In the genomic region with DNA sequence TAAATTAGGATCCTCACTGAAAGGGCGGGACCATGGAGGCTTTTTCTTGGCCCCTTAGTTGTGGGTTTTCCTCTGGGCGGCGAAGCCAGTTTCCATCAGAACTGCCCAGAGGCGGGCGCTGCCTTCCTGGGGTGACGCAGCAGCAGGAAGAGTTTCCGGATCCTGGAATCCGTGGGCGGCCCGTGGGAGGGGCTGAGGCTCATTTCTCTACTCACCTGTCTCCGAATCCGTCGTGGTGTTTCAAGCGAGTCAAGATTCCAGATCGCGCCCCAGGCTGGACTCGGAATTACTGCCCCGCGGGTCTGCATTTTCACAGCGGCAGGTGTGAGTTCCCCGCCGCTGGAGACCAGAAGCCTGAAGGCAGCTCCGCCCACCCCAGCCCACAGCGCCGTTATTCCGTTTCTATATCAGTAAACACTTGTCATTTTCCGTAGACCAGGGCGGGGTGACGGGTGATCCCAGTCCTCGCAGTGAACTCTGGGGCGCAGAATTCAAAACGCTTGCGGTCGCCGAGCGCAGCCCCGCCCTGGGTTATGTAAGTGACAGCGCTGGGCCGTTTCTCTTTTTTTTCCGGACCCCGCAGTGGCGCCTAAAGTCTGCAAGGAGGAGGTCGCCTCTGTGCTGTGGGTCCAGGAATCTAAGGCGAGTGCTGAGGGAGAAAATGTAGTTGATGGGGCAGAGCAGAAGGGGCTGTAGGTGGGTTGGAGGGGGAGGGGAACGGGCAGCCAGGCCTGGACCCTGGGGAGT, we compare ENCODE assay signal across 1 cellular context.
TF ChIP-seq lines count a peak whose summit lies in the region.

No MANE protein-coding gene starts in this region.

TF ChIP-seq in HepG2, 621 proteins besides CTCF, POLR2A, EP300 and RAD21 (continues in another document):
- TF ChIP-seq FOSL1 (CRISPR knock-in tag; IDR thresholded peaks at IDR 0.05; ENCODE audit: borderline replicate concordance) (peak; percentile 7; the same call in 1 of the 2 replicates), GLI4 (CRISPR knock-in tag; IDR thresholded peaks at IDR 0.05; ENCODE audit: borderline replicate concordance) (no peak), PHF20 (CRISPR knock-in tag; IDR thresholded peaks at IDR 0.05) (no peak), ZNF274 (CRISPR knock-in tag; IDR thresholded peaks at IDR 0.05) (no peak), ZNF292 (CRISPR knock-in tag; IDR thresholded peaks at IDR 0.05; ENCODE audit: borderline replicate concordance, low read depth) (peak; percentile 40; the same call in 1 of the 2 replicates), ZNF619 (CRISPR knock-in tag; IDR thresholded peaks at IDR 0.05) (no peak), ZNF790 (CRISPR knock-in tag; IDR thresholded peaks at IDR 0.05; ENCODE audit: borderline replicate concordance) (0 out of 2 replicates have a peak, but pooled peaks have one; percentile 9), TAF1 (CRISPR knock-in tag; IDR thresholded peaks at IDR 0.05) (peak; percentile 53; the same call in 1 of the 2 replicates), SRSF4 (IDR thresholded peaks at IDR 0.05; ENCODE audit: low read depth, low read length, poor library complexity, severe bottlenecking) (no peak), ZBTB20 (CRISPR knock-in tag; IDR thresholded peaks at IDR 0.05; ENCODE audit: borderline replicate concordance, low read depth) (no peak), HHEX (CRISPR knock-in tag; IDR thresholded peaks at IDR 0.05) (no peak), MLLT10 (CRISPR knock-in tag; IDR thresholded peaks at IDR 0.05) (no peak), SIX4 (CRISPR knock-in tag; IDR thresholded peaks at IDR 0.05) (no peak), ZNF558 (CRISPR knock-in tag; IDR thresholded peaks at IDR 0.05; ENCODE audit: borderline replicate concordance) (no peak; the same call in 1 of the 2 replicates), TRIM24 (CRISPR knock-in tag; IDR thresholded peaks at IDR 0.05) (no peak), ZNF335 (CRISPR knock-in tag; IDR thresholded peaks at IDR 0.05) (0 out of 2 replicates have a peak, but pooled peaks have one; percentile 38), PHB2 (IDR thresholded peaks at IDR 0.05; ENCODE audit: partially characterized antibody) (no peak), ATAD3A (CRISPR knock-in tag; IDR thresholded peaks at IDR 0.05) (no peak), ZNF776 (CRISPR knock-in tag; IDR thresholded peaks at IDR 0.05) (peak; percentile 59; the same call in 1 of the 2 replicates), TCF12 (IDR thresholded peaks at IDR 0.05) (no peak), TCF12 (CRISPR knock-in tag; IDR thresholded peaks at IDR 0.05) (no peak), REXO4 (CRISPR knock-in tag; IDR thresholded peaks at IDR 0.05; ENCODE audit: borderline replicate concordance) (no peak), EHMT2 (IDR thresholded peaks at IDR 0.05; ENCODE audit: borderline replicate concordance, low read depth, low read length) (no peak; the same call in 1 of the 2 replicates), KMT2B (CRISPR knock-in tag; IDR thresholded peaks at IDR 0.05) (0 out of 2 replicates have a peak, but pooled peaks have one; percentile 60), AKAP8 (CRISPR knock-in tag; IDR thresholded peaks at IDR 0.05) (no peak), MAFG (CRISPR knock-in tag; IDR thresholded peaks at IDR 0.05) (no peak), MXI1 (IDR thresholded peaks at IDR 0.05; ENCODE audit: borderline replicate concordance, low read depth, low read length) (peak; percentile 51; the same call in 1 of the 3 replicates), ZNF260 (CRISPR knock-in tag; IDR thresholded peaks at IDR 0.05; ENCODE audit: borderline replicate concordance, low read depth) (no peak), LCORL (IDR thresholded peaks at IDR 0.05) (no peak), LCORL (CRISPR knock-in tag; IDR thresholded peaks at IDR 0.05) (peak; percentile 13; the same call in 1 of the 2 replicates), STAT5B (CRISPR knock-in tag; IDR thresholded peaks at IDR 0.05) (no peak), RARA (CRISPR knock-in tag; IDR thresholded peaks at IDR 0.05) (peak; percentile 83)
- TF ChIP-seq, protein P1, sequence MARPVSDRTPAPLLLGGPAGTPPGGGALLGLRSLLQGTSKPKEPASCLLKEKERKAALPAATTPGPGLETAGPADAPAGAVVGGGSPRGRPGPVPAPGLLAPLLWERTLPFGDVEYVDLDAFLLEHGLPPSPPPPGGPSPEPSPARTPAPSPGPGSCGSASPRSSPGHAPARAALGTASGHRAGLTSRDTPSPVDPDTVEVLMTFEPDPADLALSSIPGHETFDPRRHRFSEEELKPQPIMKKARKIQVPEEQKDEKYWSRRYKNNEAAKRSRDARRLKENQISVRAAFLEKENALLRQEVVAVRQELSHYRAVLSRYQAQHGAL (CRISPR knock-in tag; IDR thresholded peaks at IDR 0.05; ENCODE audit: not compliant biosample characterization): no peak
- TF ChIP-seq, protein P2, sequence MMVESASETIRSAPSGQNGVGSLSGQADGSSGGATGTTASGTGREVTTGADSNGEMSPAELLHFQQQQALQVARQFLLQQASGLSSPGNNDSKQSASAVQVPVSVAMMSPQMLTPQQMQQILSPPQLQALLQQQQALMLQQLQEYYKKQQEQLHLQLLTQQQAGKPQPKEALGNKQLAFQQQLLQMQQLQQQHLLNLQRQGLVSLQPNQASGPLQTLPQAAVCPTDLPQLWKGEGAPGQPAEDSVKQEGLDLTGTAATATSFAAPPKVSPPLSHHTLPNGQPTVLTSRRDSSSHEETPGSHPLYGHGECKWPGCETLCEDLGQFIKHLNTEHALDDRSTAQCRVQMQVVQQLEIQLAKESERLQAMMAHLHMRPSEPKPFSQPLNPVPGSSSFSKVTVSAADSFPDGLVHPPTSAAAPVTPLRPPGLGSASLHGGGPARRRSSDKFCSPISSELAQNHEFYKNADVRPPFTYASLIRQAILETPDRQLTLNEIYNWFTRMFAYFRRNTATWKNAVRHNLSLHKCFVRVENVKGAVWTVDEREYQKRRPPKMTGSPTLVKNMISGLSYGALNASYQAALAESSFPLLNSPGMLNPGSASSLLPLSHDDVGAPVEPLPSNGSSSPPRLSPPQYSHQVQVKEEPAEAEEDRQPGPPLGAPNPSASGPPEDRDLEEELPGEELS (CRISPR knock-in tag; IDR thresholded peaks at IDR 0.05): no peak; the same call in none of the 2 replicates
- TF ChIP-seq, protein P3, sequence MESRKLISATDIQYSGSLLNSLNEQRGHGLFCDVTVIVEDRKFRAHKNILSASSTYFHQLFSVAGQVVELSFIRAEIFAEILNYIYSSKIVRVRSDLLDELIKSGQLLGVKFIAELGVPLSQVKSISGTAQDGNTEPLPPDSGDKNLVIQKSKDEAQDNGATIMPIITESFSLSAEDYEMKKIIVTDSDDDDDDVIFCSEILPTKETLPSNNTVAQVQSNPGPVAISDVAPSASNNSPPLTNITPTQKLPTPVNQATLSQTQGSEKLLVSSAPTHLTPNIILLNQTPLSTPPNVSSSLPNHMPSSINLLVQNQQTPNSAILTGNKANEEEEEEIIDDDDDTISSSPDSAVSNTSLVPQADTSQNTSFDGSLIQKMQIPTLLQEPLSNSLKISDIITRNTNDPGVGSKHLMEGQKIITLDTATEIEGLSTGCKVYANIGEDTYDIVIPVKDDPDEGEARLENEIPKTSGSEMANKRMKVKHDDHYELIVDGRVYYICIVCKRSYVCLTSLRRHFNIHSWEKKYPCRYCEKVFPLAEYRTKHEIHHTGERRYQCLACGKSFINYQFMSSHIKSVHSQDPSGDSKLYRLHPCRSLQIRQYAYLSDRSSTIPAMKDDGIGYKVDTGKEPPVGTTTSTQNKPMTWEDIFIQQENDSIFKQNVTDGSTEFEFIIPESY (CRISPR knock-in tag; IDR thresholded peaks at IDR 0.05): no peak
- TF ChIP-seq, protein P4, sequence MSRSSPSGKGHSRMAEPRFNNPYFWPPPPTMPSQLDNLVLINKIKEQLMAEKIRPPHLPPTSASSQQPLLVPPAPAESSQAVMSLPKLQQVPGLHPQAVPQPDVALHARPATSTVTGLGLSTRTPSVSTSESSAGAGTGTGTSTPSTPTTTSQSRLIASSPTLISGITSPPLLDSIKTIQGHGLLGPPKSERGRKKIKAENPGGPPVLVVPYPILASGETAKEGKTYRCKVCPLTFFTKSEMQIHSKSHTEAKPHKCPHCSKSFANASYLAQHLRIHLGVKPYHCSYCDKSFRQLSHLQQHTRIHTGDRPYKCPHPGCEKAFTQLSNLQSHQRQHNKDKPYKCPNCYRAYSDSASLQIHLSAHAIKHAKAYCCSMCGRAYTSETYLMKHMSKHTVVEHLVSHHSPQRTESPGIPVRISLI (CRISPR knock-in tag; IDR thresholded peaks at IDR 0.05; ENCODE audit: borderline replicate concordance): peak; percentile 86
- TF ChIP-seq, protein P5, sequence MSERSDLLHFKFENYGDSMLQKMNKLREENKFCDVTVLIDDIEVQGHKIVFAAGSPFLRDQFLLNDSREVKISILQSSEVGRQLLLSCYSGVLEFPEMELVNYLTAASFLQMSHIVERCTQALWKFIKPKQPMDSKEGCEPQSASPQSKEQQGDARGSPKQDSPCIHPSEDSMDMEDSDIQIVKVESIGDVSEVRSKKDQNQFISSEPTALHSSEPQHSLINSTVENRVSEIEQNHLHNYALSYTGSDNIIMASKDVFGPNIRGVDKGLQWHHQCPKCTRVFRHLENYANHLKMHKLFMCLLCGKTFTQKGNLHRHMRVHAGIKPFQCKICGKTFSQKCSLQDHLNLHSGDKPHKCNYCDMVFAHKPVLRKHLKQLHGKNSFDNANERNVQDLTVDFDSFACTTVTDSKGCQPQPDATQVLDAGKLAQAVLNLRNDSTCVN (CRISPR knock-in tag; IDR thresholded peaks at IDR 0.05; ENCODE audit: borderline replicate concordance): no peak
- TF ChIP-seq, protein P6, sequence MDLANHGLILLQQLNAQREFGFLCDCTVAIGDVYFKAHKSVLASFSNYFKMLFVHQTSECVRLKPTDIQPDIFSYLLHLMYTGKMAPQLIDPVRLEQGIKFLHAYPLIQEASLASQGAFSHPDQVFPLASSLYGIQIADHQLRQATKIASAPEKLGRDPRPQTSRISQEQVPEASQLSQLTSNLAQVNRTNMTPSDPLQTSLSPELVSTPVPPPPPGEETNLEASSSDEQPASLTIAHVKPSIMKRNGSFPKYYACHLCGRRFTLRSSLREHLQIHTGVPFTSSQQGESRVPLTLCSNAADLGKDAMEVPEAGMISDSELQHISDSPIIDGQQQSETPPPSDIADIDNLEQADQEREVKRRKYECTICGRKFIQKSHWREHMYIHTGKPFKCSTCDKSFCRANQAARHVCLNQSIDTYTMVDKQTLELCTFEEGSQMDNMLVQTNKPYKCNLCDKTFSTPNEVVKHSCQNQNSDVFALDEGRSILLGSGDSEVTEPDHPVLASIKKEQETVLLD (CRISPR knock-in tag; IDR thresholded peaks at IDR 0.05; ENCODE audit: low read depth): peak; percentile 67; the same call in 1 of the 2 replicates
- TF ChIP-seq, protein P7, sequence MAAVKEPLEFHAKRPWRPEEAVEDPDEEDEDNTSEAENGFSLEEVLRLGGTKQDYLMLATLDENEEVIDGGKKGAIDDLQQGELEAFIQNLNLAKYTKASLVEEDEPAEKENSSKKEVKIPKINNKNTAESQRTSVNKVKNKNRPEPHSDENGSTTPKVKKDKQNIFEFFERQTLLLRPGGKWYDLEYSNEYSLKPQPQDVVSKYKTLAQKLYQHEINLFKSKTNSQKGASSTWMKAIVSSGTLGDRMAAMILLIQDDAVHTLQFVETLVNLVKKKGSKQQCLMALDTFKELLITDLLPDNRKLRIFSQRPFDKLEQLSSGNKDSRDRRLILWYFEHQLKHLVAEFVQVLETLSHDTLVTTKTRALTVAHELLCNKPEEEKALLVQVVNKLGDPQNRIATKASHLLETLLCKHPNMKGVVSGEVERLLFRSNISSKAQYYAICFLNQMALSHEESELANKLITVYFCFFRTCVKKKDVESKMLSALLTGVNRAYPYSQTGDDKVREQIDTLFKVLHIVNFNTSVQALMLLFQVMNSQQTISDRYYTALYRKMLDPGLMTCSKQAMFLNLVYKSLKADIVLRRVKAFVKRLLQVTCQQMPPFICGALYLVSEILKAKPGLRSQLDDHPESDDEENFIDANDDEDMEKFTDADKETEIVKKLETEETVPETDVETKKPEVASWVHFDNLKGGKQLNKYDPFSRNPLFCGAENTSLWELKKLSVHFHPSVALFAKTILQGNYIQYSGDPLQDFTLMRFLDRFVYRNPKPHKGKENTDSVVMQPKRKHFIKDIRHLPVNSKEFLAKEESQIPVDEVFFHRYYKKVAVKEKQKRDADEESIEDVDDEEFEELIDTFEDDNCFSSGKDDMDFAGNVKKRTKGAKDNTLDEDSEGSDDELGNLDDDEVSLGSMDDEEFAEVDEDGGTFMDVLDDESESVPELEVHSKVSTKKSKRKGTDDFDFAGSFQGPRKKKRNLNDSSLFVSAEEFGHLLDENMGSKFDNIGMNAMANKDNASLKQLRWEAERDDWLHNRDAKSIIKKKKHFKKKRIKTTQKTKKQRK (IDR thresholded peaks at IDR 0.05; ENCODE audit: low read length): no peak
- TF ChIP-seq, protein P8, sequence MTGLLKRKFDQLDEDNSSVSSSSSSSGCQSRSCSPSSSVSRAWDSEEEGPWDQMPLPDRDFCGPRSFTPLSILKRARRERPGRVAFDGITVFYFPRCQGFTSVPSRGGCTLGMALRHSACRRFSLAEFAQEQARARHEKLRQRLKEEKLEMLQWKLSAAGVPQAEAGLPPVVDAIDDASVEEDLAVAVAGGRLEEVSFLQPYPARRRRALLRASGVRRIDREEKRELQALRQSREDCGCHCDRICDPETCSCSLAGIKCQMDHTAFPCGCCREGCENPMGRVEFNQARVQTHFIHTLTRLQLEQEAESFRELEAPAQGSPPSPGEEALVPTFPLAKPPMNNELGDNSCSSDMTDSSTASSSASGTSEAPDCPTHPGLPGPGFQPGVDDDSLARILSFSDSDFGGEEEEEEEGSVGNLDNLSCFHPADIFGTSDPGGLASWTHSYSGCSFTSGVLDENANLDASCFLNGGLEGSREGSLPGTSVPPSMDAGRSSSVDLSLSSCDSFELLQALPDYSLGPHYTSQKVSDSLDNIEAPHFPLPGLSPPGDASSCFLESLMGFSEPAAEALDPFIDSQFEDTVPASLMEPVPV (CRISPR knock-in tag; IDR thresholded peaks at IDR 0.05): peak; percentile 51; the same call in 1 of the 2 replicates
- TF ChIP-seq, protein P9, sequence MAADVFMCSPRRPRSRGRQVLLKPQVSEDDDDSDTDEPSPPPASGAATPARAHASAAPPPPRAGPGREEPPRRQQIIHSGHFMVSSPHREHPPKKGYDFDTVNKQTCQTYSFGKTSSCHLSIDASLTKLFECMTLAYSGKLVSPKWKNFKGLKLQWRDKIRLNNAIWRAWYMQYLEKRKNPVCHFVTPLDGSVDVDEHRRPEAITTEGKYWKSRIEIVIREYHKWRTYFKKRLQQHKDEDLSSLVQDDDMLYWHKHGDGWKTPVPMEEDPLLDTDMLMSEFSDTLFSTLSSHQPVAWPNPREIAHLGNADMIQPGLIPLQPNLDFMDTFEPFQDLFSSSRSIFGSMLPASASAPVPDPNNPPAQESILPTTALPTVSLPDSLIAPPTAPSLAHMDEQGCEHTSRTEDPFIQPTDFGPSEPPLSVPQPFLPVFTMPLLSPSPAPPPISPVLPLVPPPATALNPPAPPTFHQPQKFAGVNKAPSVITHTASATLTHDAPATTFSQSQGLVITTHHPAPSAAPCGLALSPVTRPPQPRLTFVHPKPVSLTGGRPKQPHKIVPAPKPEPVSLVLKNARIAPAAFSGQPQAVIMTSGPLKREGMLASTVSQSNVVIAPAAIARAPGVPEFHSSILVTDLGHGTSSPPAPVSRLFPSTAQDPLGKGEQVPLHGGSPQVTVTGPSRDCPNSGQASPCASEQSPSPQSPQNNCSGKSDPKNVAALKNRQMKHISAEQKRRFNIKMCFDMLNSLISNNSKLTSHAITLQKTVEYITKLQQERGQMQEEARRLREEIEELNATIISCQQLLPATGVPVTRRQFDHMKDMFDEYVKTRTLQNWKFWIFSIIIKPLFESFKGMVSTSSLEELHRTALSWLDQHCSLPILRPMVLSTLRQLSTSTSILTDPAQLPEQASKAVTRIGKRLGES (CRISPR knock-in tag; IDR thresholded peaks at IDR 0.05; ENCODE audit: borderline replicate concordance): no peak
